In genomic region chr2:165902929-165903328, GRCh38 we compare ENCODE assay signal across 10 cellular contexts. TPM values are rescaled to one million over a fixed set of nuclear protein-coding genes. Genes with fewer than 3 reads are reported as not detected.
DNase-seq lines count a peak whose midpoint lies in the region; ATAC-seq and TF ChIP-seq lines count a peak whose summit lies in the region.
"Had no signal": no experiment of that assay in that cellular context is flagged by ENCODE, and none has a peak within 500 bp of the region (broad histone marks: within the 10 kb centered on the region; RNA-seq: fewer than 3 reads in every experiment).

No MANE protein-coding gene starts in this region.

- no peak for DNase-seq in activated T-cell treated with anti-CD3 and anti-CD28 coated beads, Interleukin-2, amount 50 U/mL, for 72 hours
- no peak for DNase-seq in activated T-cell treated with anti-CD3 and anti-CD28 coated beads, Interleukin-2, amount 50 U/mL, for 1 hour
- DNase-seq in choroid plexus epithelial cell (ENCODE audit: low read depth), result peak; percentile 46
- DNase-seq in stromal cell of bone marrow (ENCODE audit: low read depth), result peak; percentile 13
- no peak for DNase-seq in epidermal melanocyte (ENCODE audit: insufficient read length, low spot score)
- no peak for DNase-seq in caudate nucleus (lab: John Stamatoyannopoulos, UW)
- no peak for DNase-seq in tibial artery
- DNase-seq: activated naive CD8-positive, alpha-beta T cell treated with anti-CD3 and anti-CD28 coated beads for 36 hours; occipital lobe had no signal

- H3K4me3 Mint-ChIP-seq in activated T-cell treated with anti-CD3 and anti-CD28 coated beads, Interleukin-2, amount 50 U/mL, for 72 hours, result peak overlapping the region in 1 of 2 donors; percentile 25
- H3K4me3 Mint-ChIP-seq: activated naive CD8-positive, alpha-beta T cell treated with anti-CD3 and anti-CD28 coated beads for 36 hours had no signal

- H3K4me1 ChIP-seq in tibial artery, result peaks cover 0 to 6% (median 2%) of the 10 kb centered on the region in 4 donors

- no peaks in the 10 kb centered on the region for H3K9me3 ChIP-seq in KOPT-K1 (ENCODE audit: insufficient read depth, low read length, poor library complexity, severe bottlenecking)
- H3K9me3 ChIP-seq in tibial artery, result no peaks in the 10 kb centered on the region

- H3K27me3 Mint-ChIP-seq in activated T-cell treated with anti-CD3 and anti-CD28 coated beads, Interleukin-2, amount 50 U/mL, for 72 hours (ENCODE audit: low read depth), result no peaks in the 10 kb centered on the region
- H3K27me3 Mint-ChIP-seq: activated naive CD8-positive, alpha-beta T cell treated with anti-CD3 and anti-CD28 coated beads for 36 hours had no signal

- H3K4me1 Mint-ChIP-seq in activated T-cell treated with anti-CD3 and anti-CD28 coated beads, Interleukin-2, amount 50 U/mL, for 72 hours (ENCODE audit: low read depth), result peaks cover 10% of the 10 kb centered on the region

- ATAC-seq in activated T-cell treated with anti-CD3 and anti-CD28 coated beads, Interleukin-2, amount 50 U/mL, for 72 hours (replicated peaks in 1 of 2), result no peak

- H3K27ac Mint-ChIP-seq in activated T-cell treated with anti-CD3 and anti-CD28 coated beads, Interleukin-2, amount 50 U/mL, for 72 hours, result peak overlapping the region; percentile 13
- H3K27ac Mint-ChIP-seq: activated naive CD8-positive, alpha-beta T cell treated with anti-CD3 and anti-CD28 coated beads for 36 hours had no signal

- H3K9me3 Mint-ChIP-seq in activated T-cell treated with anti-CD3 and anti-CD28 coated beads, Interleukin-2, amount 50 U/mL, for 72 hours, result no peaks in the 10 kb centered on the region
- H3K9me3 Mint-ChIP-seq: activated naive CD8-positive, alpha-beta T cell treated with anti-CD3 and anti-CD28 coated beads for 36 hours had no signal

- intact Hi-C loops in tibial artery (cut with DNase I; ENCODE audit: low total_unique reads), result no loop called here

- H3K36me3 ChIP-seq in KOPT-K1 (ENCODE audit: insufficient read depth, low read length) (peaks cover 66% of the 10 kb centered on the region), tibial artery (peaks cover 25 to 30% (median 30%) of the 10 kb centered on the region in 3 donors)

- H3K36me3 Mint-ChIP-seq in activated T-cell treated with anti-CD3 and anti-CD28 coated beads, Interleukin-2, amount 50 U/mL, for 72 hours (ENCODE audit: insufficient read depth in 2 of 2), result peaks cover 12 to 23% of the 10 kb centered on the region in 2 donors

- TF ChIP-seq CTCF in choroid plexus epithelial cell (conservative IDR thresholded peaks at IDR 0.05; ENCODE audit: low read depth, low read length) (no peak), tibial artery (IDR thresholded peaks at IDR 0.05) (no peak)

- H3K4me3 ChIP-seq in choroid plexus epithelial cell (ENCODE audit: low read depth, low read length), result no peak overlapping the region
- H3K4me3 ChIP-seq in tibial artery, result no peak overlapping the region

- no peaks in the 10 kb centered on the region for H3K27me3 ChIP-seq in tibial artery

- H3K27ac ChIP-seq in KOPT-K1 (ENCODE audit: low read depth, low read length, poor library complexity, severe bottlenecking), result peak overlapping the region; percentile 40
- H3K27ac ChIP-seq in caudate nucleus (ENCODE audit: low read depth, low read length), result no peak overlapping the region
- no peak overlapping the region for H3K27ac ChIP-seq in tibial artery

RNA-seq across cellular contexts. Expression of gene TTC21B, which starts 50.6 kb away (rescaled TPM):
- 10 to 100 TPM; 24.9 to 26.8 TPM for total RNA-seq in activated T-cell treated with anti-CD3 and anti-CD28 coated beads, Interleukin-2, amount 50 U/mL, for 72 hours

Comparison
In these comparisons a context has a peak if more than half of its experiments do, and no peak if none do; other contexts are left out.
1. DNase-seq: peak in choroid plexus epithelial cell (single experiment) and stromal cell of bone marrow (single experiment); none in activated T-cell treated with anti-CD3 and anti-CD28 coated beads, Interleukin-2, amount 50 U/mL, for 72 hours (0 of 2), activated T-cell treated with anti-CD3 and anti-CD28 coated beads, Interleukin-2, amount 50 U/mL, for 1 hour (single experiment), epidermal melanocyte (single experiment), caudate nucleus (0 of 61) and tibial artery (0 of 2).